18 cellular contexts compared by ENCODE assay signal in genomic region chr6:132867055-132867454, GRCh38. TPM values are rescaled to one million over a fixed set of nuclear protein-coding genes. Genes with fewer than 3 reads are reported as not detected.
DNase-seq lines count a peak whose midpoint lies in the region; ATAC-seq and TF ChIP-seq lines count a peak whose summit lies in the region.
"Had no signal": no experiment of that assay in that cellular context is flagged by ENCODE, and none has a peak within 500 bp of the region (broad histone marks: within the 10 kb centered on the region; RNA-seq: fewer than 3 reads in every experiment).

No MANE protein-coding gene starts in this region.

- no peaks in the 10 kb centered on the region; the same call in 2 of the 3 replicates for H3K9me3 Mint-ChIP-seq in GM23338
- H3K9me3 Mint-ChIP-seq in stimulated activated memory B cell treated with anti-CD40 and anti-IgM and Interleukin-4, amounts not matched to agents 10 μg/mL and 1 μg/mL and 100 μg/mL, for 72 hours, result no peaks in the 10 kb centered on the region

- no peaks in the 10 kb centered on the region for H3K9me3 ChIP-seq in gastroesophageal sphincter
- H3K9me3 ChIP-seq: A549 had no signal

- no peaks in the 10 kb centered on the region for H3F3A ChIP-seq in GM23338 (replicated peaks; ENCODE audit: low read depth)

- peaks cover 18% of the 10 kb centered on the region for H3K4me1 Mint-ChIP-seq in GM23338
- H3K4me1 Mint-ChIP-seq in stimulated activated memory B cell treated with anti-CD40 and anti-IgM and Interleukin-4, amounts not matched to agents 10 μg/mL and 1 μg/mL and 100 μg/mL, for 72 hours, result peaks cover 7% of the 10 kb centered on the region

- H3K36me3 Mint-ChIP-seq in GM23338 (ENCODE audit: low read depth), result no peaks in the 10 kb centered on the region
- H3K36me3 Mint-ChIP-seq in stimulated activated memory B cell treated with anti-CD40 and anti-IgM and Interleukin-4, amounts not matched to agents 10 μg/mL and 1 μg/mL and 100 μg/mL, for 72 hours, result no peaks in the 10 kb centered on the region

- ATAC-seq in GM23338 (peak; percentile 74), gastroesophageal sphincter (peak; percentile 31), GM21423 (IDR thresholded peaks at IDR 0.05; ENCODE audit: unreplicated experiment) (no peak)
- ATAC-seq in stimulated activated naive CD8-positive, alpha-beta T cell treated with anti-CD3 and anti-CD28 coated beads, Interleukin-15, Interleukin-2, amounts not matched to agents 100 U/mL and 50 U/mL, for 24 hours, result no peak
- ATAC-seq in stimulated activated memory B cell treated with anti-CD40 and anti-IgM and Interleukin-4, amounts not matched to agents 10 μg/mL and 1 μg/mL and 100 μg/mL, for 72 hours, result no peak
- ATAC-seq: A549, GM12878, K562 had no signal

- no peaks in the 10 kb centered on the region for H4K20me1 ChIP-seq in GM23338 (replicated peaks; ENCODE audit: insufficient read depth)

- no peaks in the 10 kb centered on the region for H3K27me3 Mint-ChIP-seq in GM23338 (ENCODE audit: insufficient read depth, low read depth, poor library complexity)
- H3K27me3 Mint-ChIP-seq in stimulated activated memory B cell treated with anti-CD40 and anti-IgM and Interleukin-4, amounts not matched to agents 10 μg/mL and 1 μg/mL and 100 μg/mL, for 72 hours, result peaks cover 23% of the 10 kb centered on the region

- H3K4me1 ChIP-seq in GM23338 (ENCODE audit: insufficient read depth), result peaks cover 38% of the 10 kb centered on the region
- H3K4me1 ChIP-seq in gastroesophageal sphincter, result no peaks in the 10 kb centered on the region
- H3K4me1 ChIP-seq: A549 had no signal

- no peak overlapping the region; the same call in 1 of the 2 replicates for H2AFZ ChIP-seq in GM23338
- H2AFZ ChIP-seq: GM23248 had no signal

- no peaks in the 10 kb centered on the region for H3K79me2 ChIP-seq in GM23338 (replicated peaks; ENCODE audit: insufficient read depth)

- H3K4me2 ChIP-seq in GM23338, result peak overlapping the region; percentile 39
- H3K4me2 ChIP-seq: A549 had no signal

- H3K27ac Mint-ChIP-seq in GM23338, result no peak overlapping the region
- H3K27ac Mint-ChIP-seq in stimulated activated memory B cell treated with anti-CD40 and anti-IgM and Interleukin-4, amounts not matched to agents 10 μg/mL and 1 μg/mL and 100 μg/mL, for 72 hours, result no peak overlapping the region

- DNase-seq in GM23338 (ENCODE audit: low spot score) (peak; percentile 51), amniotic epithelial cell (ENCODE audit: low read depth) (peak; percentile 72), renal cortical epithelial cell (ENCODE audit: low read depth) (peak; percentile 35)
- no peak for DNase-seq in stimulated activated naive CD8-positive, alpha-beta T cell treated with anti-CD3 and anti-CD28 coated beads, Interleukin-15, Interleukin-2, amounts not matched to agents 100 U/mL and 50 U/mL, for 24 hours
- DNase-seq: C1 segment of cervical spinal cord, DND-41, GDM1, GM23248, NCI-H1417 treated with DMSO at 0.1 percent for 48 hours, NCI-H1930, NCI-H2171 treated with DMSO at 0.1 percent for 48 hours, NCI-H774 had no signal

- H3K27ac ChIP-seq in GM23338 (ENCODE audit: low read depth) (no peak overlapping the region), gastroesophageal sphincter (no peak overlapping the region)
- H3K27ac ChIP-seq: A549, GM23248 had no signal

- TF ChIP-seq EP300 in gastroesophageal sphincter (IDR thresholded peaks at IDR 0.05), result no peak

- TF ChIP-seq POLR2A in gastroesophageal sphincter (IDR thresholded peaks at IDR 0.05), result no peak

- H3K27me3 ChIP-seq in GM23338 (ENCODE audit: insufficient read depth) (no peaks in the 10 kb centered on the region), gastroesophageal sphincter (no peaks in the 10 kb centered on the region)

- no peaks in the 10 kb centered on the region for H3K36me3 ChIP-seq in GM23338 (ENCODE audit: insufficient read depth)
- H3K36me3 ChIP-seq in gastroesophageal sphincter, result no peaks in the 10 kb centered on the region

- H3K9me2 ChIP-seq in GM23338 (ENCODE audit: insufficient read depth), result no peaks in the 10 kb centered on the region

- H3K4me3 ChIP-seq in GM23338 (no peak overlapping the region), gastroesophageal sphincter (no peak overlapping the region)
- H3K4me3 ChIP-seq: A549, GM12878, GM23248, K562 had no signal

- no peak overlapping the region for H3K4me3 Mint-ChIP-seq in GM23338
- no peak overlapping the region for H3K4me3 Mint-ChIP-seq in stimulated activated memory B cell treated with anti-CD40 and anti-IgM and Interleukin-4, amounts not matched to agents 10 μg/mL and 1 μg/mL and 100 μg/mL, for 72 hours

- 30 to 56% methylated on average over 3 of the region's 3 CpGs for WGBS in gastroesophageal sphincter (ENCODE audit: low coverage in 1 of 2), 2 donors

- no peak for TF ChIP-seq CTCF in GM23338 (conservative IDR thresholded peaks at IDR 0.05; ENCODE audit: low read depth in 2 of 2)
- TF ChIP-seq CTCF in gastroesophageal sphincter (IDR thresholded peaks at IDR 0.05), result no peak

TF ChIP-seq in GM23338, 12 proteins besides CTCF, POLR2A, EP300 and RAD21 (continues in another document):
- TF ChIP-seq EZH2phosphoT487 (IDR thresholded peaks at IDR 0.05; ENCODE audit: unreplicated experiment) (no peak), JUNB (IDR thresholded peaks at IDR 0.05; ENCODE audit: unreplicated experiment) (no peak), REST (IDR thresholded peaks at IDR 0.05; ENCODE audit: unreplicated experiment) (no peak), ETS1 (IDR thresholded peaks at IDR 0.05) (no peak), CREB1 (CRISPR knock-in tag; IDR thresholded peaks at IDR 0.05; ENCODE audit: low read depth) (no peak), ZNF331 (CRISPR knock-in tag; IDR thresholded peaks at IDR 0.05; ENCODE audit: low read depth) (no peak), EZH2 (IDR thresholded peaks at IDR 0.05; ENCODE audit: low read depth, unreplicated experiment) (no peak), ZNF114 (CRISPR knock-in tag; IDR thresholded peaks at IDR 0.05) (no peak)

RNA-seq across cellular contexts. Expression of gene RPS12, which starts 52.7 kb away (rescaled TPM):
- 1,103 and 1,363 TPM in 2 replicates for total RNA-seq in GM23338 (2014; rRNA removed; shearing (Covaris generic))
- polyA plus RNA-seq in GM23338 (2016; fragmentation: Nextera tagmentation; extraction: Ambion mirVana), result 1,209 and 1,220 TPM in 2 replicates
- total RNA-seq in gastroesophageal sphincter (1,000 to 10,000 TPM in 3 of 4 donors, 100 to 1,000 TPM in 1; 757 to 2,446 (median 1,718) TPM), renal cortical epithelial cell (827 and 839 TPM in 2 replicates)

Comparison
In these comparisons a context has a peak if more than half of its experiments do, and no peak if none do; other contexts are left out.
1. ATAC-seq: peak in GM23338 (single experiment) and gastroesophageal sphincter (single experiment); none in stimulated activated naive CD8-positive, alpha-beta T cell treated with anti-CD3 and anti-CD28 coated beads, Interleukin-15, Interleukin-2, amounts not matched to agents 100 U/mL and 50 U/mL, for 24 hours (single experiment), stimulated activated memory B cell treated with anti-CD40 and anti-IgM and Interleukin-4, amounts not matched to agents 10 μg/mL and 1 μg/mL and 100 μg/mL, for 72 hours (single experiment) and GM21423 (single experiment).